ENCODE assay signal across 9 cellular contexts in genomic region chrX:12949205-12949926, GRCh38. TPM values are rescaled to one million over a fixed set of nuclear protein-coding genes. Genes with fewer than 3 reads are reported as not detected.
DNase-seq lines count a peak whose midpoint lies in the region; ATAC-seq, FAIRE-seq and TF ChIP-seq lines count a peak whose summit lies in the region.
"Had no signal": no experiment of that assay in that cellular context is flagged by ENCODE, and none has a peak within 500 bp of the region (broad histone marks: within the 10 kb centered on the region; RNA-seq: fewer than 3 reads in every experiment).

No MANE protein-coding gene starts in this region.

- no peaks in the 10 kb centered on the region for H3K9me3 ChIP-seq in stomach smooth muscle (ENCODE audit: control insufficient read depth in 2 of 2, low read length in 2 of 2)

- POLR2A ChIA-PET in activated B cell treated with CpG ODN at 0.5 μM for 24 hours (lab: Charles Lee) = interaction anchor here (0.9 to 14.8 kb wide), 13 partner anchors 26 to 539 kb away, joined by 3 to 931 read pairs (median 10); partner anchors contain the start of gene TMSB4X

- H3K9me3 Mint-ChIP-seq in activated B cell treated with CpG ODN at 0.5 μM for 24 hours = no peaks in the 10 kb centered on the region

- no peak for ATAC-seq in activated B cell treated with CpG ODN at 0.5 μM for 24 hours (ENCODE audit: low read depth)

- no peaks in the 10 kb centered on the region for H3K36me3 Mint-ChIP-seq in activated B cell treated with CpG ODN at 0.5 μM for 24 hours (ENCODE audit: low read depth)

- H3K27ac ChIP-seq in stomach smooth muscle (ENCODE audit: low read length) = peak overlapping the region; percentile 67

- FAIRE-seq in GM12891 (lab: Jason Lieb, UNC) = no peak
- FAIRE-seq: A204.1 had no signal

- peaks cover 0 to 2% of the 10 kb centered on the region in 2 donors for H3K27me3 ChIP-seq in stomach smooth muscle (ENCODE audit: control insufficient read depth in 1 of 2, insufficient read depth in 2 of 2, low read length in 2 of 2)

- intact Hi-C loops in activated B cell treated with CpG ODN at 0.5 μM for 24 hours (cut with micrococcal nuclease) = loop anchor here (5.0 kb wide), 2 partner anchors 468 to 698 kb away; no protein-coding TSS in a partner anchor

- TF ChIP-seq POLR2A in GM12891 (IDR thresholded peaks at IDR 0.05; ENCODE audit: low read depth, low read length) = no peak

- H3K4me3 Mint-ChIP-seq in activated B cell treated with CpG ODN at 0.5 μM for 24 hours = peak overlapping the region; percentile 80

- H3K4me1 ChIP-seq in stomach smooth muscle (ENCODE audit: control insufficient read depth, insufficient read depth, low read length) = peaks cover 9% of the 10 kb centered on the region

- H3K27ac Mint-ChIP-seq in activated B cell treated with CpG ODN at 0.5 μM for 24 hours = peak overlapping the region; percentile 96

- H3K27me3 Mint-ChIP-seq in activated B cell treated with CpG ODN at 0.5 μM for 24 hours = no peaks in the 10 kb centered on the region

- no peak for TF ChIP-seq CTCF in activated B cell treated with CpG ODN at 0.5 μM for 24 hours (IDR thresholded peaks at IDR 0.05)
- TF ChIP-seq CTCF in fibroblast of villous mesenchyme (IDR thresholded peaks at IDR 0.05; ENCODE audit: insufficient read depth, low read depth, low read length) = no peak
- no peak for TF ChIP-seq CTCF in GM20000 (IDR thresholded peaks at IDR 0.05; ENCODE audit: extremely low read depth, missing control alignments)

- CTCF ChIA-PET in activated B cell treated with CpG ODN at 0.5 μM for 24 hours (lab: Charles Lee) = interaction anchor here (0.9 to 6.8 kb wide), 9 partner anchors 19 to 540 kb away, joined by 3 to 142 read pairs (median 15); partner anchors contain the start of gene TMSB4X

- H3K4me3 ChIP-seq in fibroblast of villous mesenchyme (ENCODE audit: low read depth, low read length) = no peak overlapping the region
- H3K4me3 ChIP-seq in stomach smooth muscle (ENCODE audit: low read length in 2 of 2) = peak overlapping the region in 1 of 2 donors; percentile 47

- peak; percentile 39 for DNase-seq in NCI-H82 (lab: John Stamatoyannopoulos, UW)
- DNase-seq in NCI-H82 treated with DMSO at 0.1 percent for 48 hours (lab: John Stamatoyannopoulos, UW; ENCODE audit: unreplicated experiment) = no peak
- DNase-seq in activated B cell treated with CpG ODN at 0.5 μM for 24 hours = no peak
- DNase-seq in fibroblast of villous mesenchyme (ENCODE audit: low read depth) = peak; percentile 84
- no peak for DNase-seq in GM12891 (ENCODE audit: insufficient read length, low spot score)
- no peak for DNase-seq in NCI-H128 (lab: John Stamatoyannopoulos, UW; ENCODE audit: unreplicated experiment)
- DNase-seq in GM20000 (ENCODE audit: low spot score) = no peak

- H3K36me3 ChIP-seq in stomach smooth muscle (ENCODE audit: control insufficient read depth in 2 of 2, insufficient read depth in 2 of 2, low read length in 2 of 2) = no peaks in the 10 kb centered on the region

- H3K9ac ChIP-seq in stomach smooth muscle (ENCODE audit: low read length in 2 of 2) = peak overlapping the region; percentile 41 to 60

- H3K4me1 Mint-ChIP-seq in activated B cell treated with CpG ODN at 0.5 μM for 24 hours = peaks cover 77% of the 10 kb centered on the region

TF ChIP-seq in GM12891, 5 proteins besides CTCF, POLR2A, EP300 and RAD21:
- TF ChIP-seq POLR2AphosphoS5 (IDR thresholded peaks at IDR 0.05; ENCODE audit: low read depth, low read length) (no peak), POU2F2 (IDR thresholded peaks at IDR 0.05; ENCODE audit: low read depth, low read length) (no peak), PAX5 (IDR thresholded peaks at IDR 0.05; ENCODE audit: insufficient read depth, low read length, severe bottlenecking) (no peak), SPI1 (IDR thresholded peaks at IDR 0.05; ENCODE audit: low read depth, low read length) (no peak), TAF1 (IDR thresholded peaks at IDR 0.05; ENCODE audit: low read depth, low read length) (no peak)

RNA-seq across cellular contexts. Expression of gene TMSB4X, which starts 25.5 kb away (rescaled TPM):
- total RNA-seq in activated B cell treated with CpG ODN at 0.5 μM for 24 hours (5,922 and 6,273 TPM in 2 replicates), fibroblast of villous mesenchyme (7,483 and 8,887 TPM in 2 replicates)
- 22,419 TPM for polyA plus RNA-seq in GM12891 (2012; ENCODE audit: low read depth, missing spikeins)

RNA-seq across cellular contexts. Expression of gene TLR8, which starts 42.9 kb away (rescaled TPM):
- total RNA-seq in activated B cell treated with CpG ODN at 0.5 μM for 24 hours = 0.20 and 0.22 TPM in 2 replicates
- not detected in 2 replicates for total RNA-seq in fibroblast of villous mesenchyme
- polyA plus RNA-seq in GM12891 (2012; ENCODE audit: low read depth, missing spikeins) = not detected

Comparison
In these comparisons a context has a peak if more than half of its experiments do, and no peak if none do; other contexts are left out.
1. DNase-seq: peak in NCI-H82 (single experiment) and fibroblast of villous mesenchyme (single experiment); none in NCI-H82 treated with DMSO at 0.1 percent for 48 hours (single experiment), activated B cell treated with CpG ODN at 0.5 μM for 24 hours (single experiment), GM12891 (single experiment), NCI-H128 (single experiment) and GM20000 (single experiment).